25 cellular contexts compared by ENCODE assay signal in the genomic region with DNA sequence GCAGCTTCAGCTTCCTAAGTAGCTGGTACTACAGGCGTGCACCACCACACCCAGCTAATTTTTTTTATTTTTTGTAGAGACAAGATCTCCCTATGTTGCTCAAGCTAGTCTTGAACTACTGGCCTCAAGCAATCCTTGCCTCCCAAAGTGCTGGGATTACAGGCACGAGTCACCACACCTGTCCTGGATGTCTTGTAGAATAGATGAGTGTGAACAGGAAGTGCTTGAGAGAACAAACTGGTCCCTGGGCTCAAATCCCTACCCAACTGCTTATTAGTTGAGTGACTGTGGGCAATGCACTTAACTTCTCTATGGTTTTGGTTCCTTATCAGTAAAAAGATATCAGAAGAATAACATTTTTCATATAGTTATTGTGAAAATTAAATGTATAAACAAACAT. TPM values are rescaled to one million over a fixed set of nuclear protein-coding genes. Genes with fewer than 3 reads are reported as not detected.
"Had no signal": no experiment of that assay in that cellular context is flagged by ENCODE, and none has a peak within 500 bp of the region (broad histone marks: within the 10 kb centered on the region; RNA-seq: fewer than 3 reads in every experiment).

No MANE protein-coding gene starts in this region.

- H3K4me2 ChIP-seq: hepatocyte had no signal

- ATAC-seq: effector memory CD8-positive, alpha-beta T cell; esophagus mucosa; foreskin keratinocyte; gastrocnemius medialis; gastroesophageal sphincter; heart left ventricle; heart right ventricle had no signal

- DNase-seq: cortex of kidney; dermis blood vessel endothelial cell; dorsolateral prefrontal cortex; effector CD4-positive, alpha-beta T cell; effector CD8-positive, alpha-beta T cell; effector memory CD4-positive, alpha-beta T cell; effector memory CD8-positive, alpha-beta T cell; endodermal cell; erythroblast; esophagus squamous epithelium; foreskin fibroblast; foreskin keratinocyte; foreskin melanocyte; gastrocnemius medialis; glutamatergic neuron; head of caudate nucleus; heart left ventricle; heart right ventricle; hippocampal formation had no signal

- H3K4me3 ChIP-seq: coronary artery, dorsolateral prefrontal cortex, esophagus muscularis mucosa, esophagus squamous epithelium, gastrocnemius medialis, gastroesophageal sphincter, heart left ventricle, heart right ventricle, hepatocyte had no signal

- H3K27ac ChIP-seq: coronary artery, dorsolateral prefrontal cortex, epithelial cell of prostate, esophagus muscularis mucosa, esophagus squamous epithelium, foreskin keratinocyte, gastrocnemius medialis, gastroesophageal sphincter, heart left ventricle, heart right ventricle, hepatocyte had no signal

- H3K4me1 ChIP-seq: foreskin keratinocyte had no signal

- H3K27me3 ChIP-seq: dorsolateral prefrontal cortex, esophagus muscularis mucosa, gastrocnemius medialis, gastroesophageal sphincter, heart left ventricle, heart right ventricle, hepatocyte had no signal

- H2AFZ ChIP-seq: hepatocyte had no signal

- H3K36me3 ChIP-seq: esophagus muscularis mucosa, esophagus squamous epithelium, gastrocnemius medialis, gastroesophageal sphincter, heart left ventricle, heart right ventricle had no signal

- H3K9me3 ChIP-seq: esophagus muscularis mucosa, esophagus squamous epithelium, gastrocnemius medialis, gastroesophageal sphincter, heart left ventricle, heart right ventricle had no signal

RNA-seq across cellular contexts. Expression of gene PKDCC, which starts 34.2 kb away (rescaled TPM):
- total RNA-seq: foreskin keratinocyte had no signal
